Comparison of ENCODE assay signal across 8 cellular contexts in genomic region chr2:38875576-38876367, GRCh38. TPM values are rescaled to one million over a fixed set of nuclear protein-coding genes. Genes with fewer than 3 reads are reported as not detected.
DNase-seq lines count a peak whose midpoint lies in the region; ATAC-seq and TF ChIP-seq lines count a peak whose summit lies in the region.

TSS of gene DHX57 (minus strand) at chr2:38875934. CDS start at chr2:38868405, 7,529 bp downstream.
TSS of gene MORN2 (plus strand) at chr2:38875976.

- POLR2A ChIA-PET in WTC11 (lab: Charles Lee), result interaction anchor here (0.9 to 2.0 kb wide), 2 partner anchors 125 to 245 kb away, joined by 3 to 11 read pairs; partner anchors contain the start of genes SOS1 and SRSF7

- CTCF ChIA-PET in WTC11 (lab: Charles Lee), result interaction anchor here (1.2 to 3.2 kb wide), 3 partner anchors 71 to 354 kb away, joined by 3 to 21 read pairs (median 4); no protein-coding TSS in a partner anchor

- H3K4me3 Mint-ChIP-seq in WTC11, result peak within 1 kb of the TSS; percentile 87

- peaks cover 12% of the 10 kb centered on the region for H3K9me3 Mint-ChIP-seq in WTC11

- ATAC-seq in GM18873 (IDR thresholded peaks at IDR 0.05; ENCODE audit: low FRiP score, unreplicated experiment) (peak; percentile 100), HG03108 (IDR thresholded peaks at IDR 0.05; ENCODE audit: unreplicated experiment) (peak; percentile 100), WTC11 (peak; percentile 99)

- H3K27me3 Mint-ChIP-seq in WTC11 (ENCODE audit: low read depth), result no peaks in the 10 kb centered on the region

- peaks cover 8% of the 10 kb centered on the region; the same call in 1 of the 2 replicates for H3K36me3 Mint-ChIP-seq in WTC11

- DNase-seq in AG08396 (ENCODE audit: low spot score) (peak; percentile 95), NCI-H2171 treated with DMSO at 0.1 percent for 48 hours (lab: John Stamatoyannopoulos, UW) (peak; percentile 76), WTC11 (ENCODE audit: low spot score) (peak; percentile 87), cardiac fibroblast (ENCODE audit: low read depth in 2 of 2) (peak; percentile 84), iris pigment epithelial cell (ENCODE audit: low read depth) (peak; percentile 86)
- DNase-seq in stimulated activated CD4-positive, alpha-beta T cell treated with anti-CD3 and anti-CD28 coated beads, Interleukin-12 subunit alpha, Interleukin-12 subunit beta, amount 100 ng/mL, for 24 hours (ENCODE audit: low read depth in 2 of 2), result peak; percentile 62 to 72

- TF ChIP-seq CTCF in WTC11 (IDR thresholded peaks at IDR 0.05), result no peak
- no peak for TF ChIP-seq CTCF in cardiac fibroblast (IDR thresholded peaks at IDR 0.05; ENCODE audit: low read depth, low read length)

- H3K4me3 ChIP-seq in cardiac fibroblast (replicated peaks in 1 of 2; ENCODE audit: low read depth in 2 of 2, low read length in 2 of 2), result peak within 1 kb of the TSS; percentile 92 to 98

- peak within 1 kb of the TSS; percentile 70 for H3K27ac Mint-ChIP-seq in WTC11

- H3K4me1 Mint-ChIP-seq in WTC11, result peaks cover 14% of the 10 kb centered on the region

TF ChIP-seq in WTC11, 78 proteins besides CTCF, POLR2A, EP300 and RAD21 (continues in another document):
- TF ChIP-seq ZNF317 (CRISPR knock-in tag; IDR thresholded peaks at IDR 0.05; ENCODE audit: borderline replicate concordance, low read depth) (no peak), MXD4 (CRISPR knock-in tag; IDR thresholded peaks at IDR 0.05; ENCODE audit: borderline replicate concordance) (no peak), ZNF219 (CRISPR knock-in tag; IDR thresholded peaks at IDR 0.05; ENCODE audit: borderline replicate concordance) (no peak), SP1 (CRISPR knock-in tag; conservative IDR thresholded peaks at IDR 0.05) (0 out of 2 replicates have a peak, but pooled peaks have one; percentile 22), ARID4B (CRISPR knock-in tag; IDR thresholded peaks at IDR 0.05; ENCODE audit: borderline replicate concordance) (peak; percentile 71; the same call in 1 of the 2 replicates), NR2C2 (CRISPR knock-in tag; IDR thresholded peaks at IDR 0.05) (peak; percentile 97), FOXP1 (CRISPR knock-in tag; IDR thresholded peaks at IDR 0.05; ENCODE audit: borderline replicate concordance) (0 out of 2 replicates have a peak, but pooled peaks have one; percentile 17), AR (CRISPR knock-in tag; IDR thresholded peaks at IDR 0.05) (no peak), KAT7 (CRISPR knock-in tag; IDR thresholded peaks at IDR 0.05; ENCODE audit: borderline replicate concordance) (0 out of 2 replicates have a peak, but pooled peaks have one; percentile 37), ZNF232 (CRISPR knock-in tag; IDR thresholded peaks at IDR 0.05) (0 out of 2 replicates have a peak, but pooled peaks have one; percentile 19), ZNF425 (CRISPR knock-in tag; conservative IDR thresholded peaks at IDR 0.05) (no peak), RORB (CRISPR knock-in tag; IDR thresholded peaks at IDR 0.05) (no peak), TP53 (CRISPR knock-in tag; IDR thresholded peaks at IDR 0.05) (no peak), ZNF138 (CRISPR knock-in tag; conservative IDR thresholded peaks at IDR 0.05) (no peak), ERG (CRISPR knock-in tag; IDR thresholded peaks at IDR 0.05) (no peak), CREB1 (CRISPR knock-in tag; IDR thresholded peaks at IDR 0.05) (no peak), HMGXB4 (CRISPR knock-in tag; IDR thresholded peaks at IDR 0.05) (0 out of 2 replicates have a peak, but pooled peaks have one; percentile 57)

RNA-seq across cellular contexts. Expression of gene DHX57, which starts in this region (rescaled TPM):
- 22.5 to 30.3 TPM (median 26.2 TPM) in 3 replicates for total RNA-seq in WTC11 (2021)

RNA-seq across cellular contexts. Expression of gene MORN2, which starts in this region (rescaled TPM):
- total RNA-seq in WTC11 (2021), result 5.9 to 8.0 TPM (median 7.4 TPM) in 3 replicates

Comparison
In these comparisons a context has a peak if more than half of its experiments do, and no peak if none do; other contexts are left out.
1. Peak in every context shown above with its lines: DNase-seq, ATAC-seq and H3K4me3 ChIP-seq.